In genomic region chr7:128347573-128348147, GRCh38 we compare ENCODE assay signal across 2 cellular contexts.
TF ChIP-seq lines count a peak whose summit lies in the region.

No MANE protein-coding gene starts in this region.

TF ChIP-seq in SK-N-SH, 30 proteins besides CTCF, POLR2A, EP300 and RAD21:
- TF ChIP-seq EZH2phosphoT487 (IDR thresholded peaks at IDR 0.05; ENCODE audit: borderline replicate concordance, low read depth) (no peak), RXRA (IDR thresholded peaks at IDR 0.05; ENCODE audit: borderline replicate concordance, low read depth) (no peak), CHD2 (IDR thresholded peaks at IDR 0.05; ENCODE audit: low read length, partially characterized antibody) (peak; percentile 74), IRF3 (IDR thresholded peaks at IDR 0.05; ENCODE audit: low read depth, low read length) (no peak), ELF1 (IDR thresholded peaks at IDR 0.05) (no peak), PBX3 (IDR thresholded peaks at IDR 0.05) (no peak), USF1 (IDR thresholded peaks at IDR 0.05; ENCODE audit: borderline replicate concordance, low read depth) (no peak), GABPA (IDR thresholded peaks at IDR 0.05; ENCODE audit: low read depth) (no peak), ZBTB33 (IDR thresholded peaks at IDR 0.05; ENCODE audit: borderline replicate concordance, low read depth) (no peak), USF2 (IDR thresholded peaks at IDR 0.05; ENCODE audit: borderline replicate concordance, low read depth, low read length) (no peak), GATA2 (CRISPR knock-in tag; IDR thresholded peaks at IDR 0.05) (0 out of 2 replicates have a peak, but pooled peaks have one; percentile 46), TCF12 (IDR thresholded peaks at IDR 0.05) (no peak), SMC3 (IDR thresholded peaks at IDR 0.05; ENCODE audit: low read depth, low read length) (peak; percentile 99), NRF1 (IDR thresholded peaks at IDR 0.05; ENCODE audit: low read depth, low read length) (0 out of 2 replicates have a peak, but pooled peaks have one; percentile 11), FOSL2 (IDR thresholded peaks at IDR 0.05; ENCODE audit: borderline replicate concordance, low read depth) (no peak), MAX (IDR thresholded peaks at IDR 0.05; ENCODE audit: low read depth) (no peak), MXI1 (IDR thresholded peaks at IDR 0.05; ENCODE audit: low read depth, low read length) (peak; percentile 41; the same call in 1 of the 2 replicates), YY1 (IDR thresholded peaks at IDR 0.05; ENCODE audit: low read depth) (no peak), RFX5 (IDR thresholded peaks at IDR 0.05; ENCODE audit: low read length) (peak; percentile 83; the same call in 1 of the 2 replicates), RCOR1 (IDR thresholded peaks at IDR 0.05; ENCODE audit: low read length) (0 out of 2 replicates have a peak, but pooled peaks have one; percentile 34), FOXJ3 (CRISPR knock-in tag; IDR thresholded peaks at IDR 0.05) (no peak)

TF ChIP-seq in K562, 482 proteins besides CTCF, POLR2A, EP300 and RAD21:
- TF ChIP-seq MAZ (CRISPR knock-in tag; conservative IDR thresholded peaks at IDR 0.05 in 1 of 2, IDR thresholded peaks at IDR 0.05 in 1 of 2): peak in 1 of 2 experiments; percentile 52; a peak in 1 of 4 replicates
- peak; percentile 80 for TF ChIP-seq CC2D1A (IDR thresholded peaks at IDR 0.05)
- TF ChIP-seq KLF16 (IDR thresholded peaks at IDR 0.05): 0 out of 2 replicates have a peak, but pooled peaks have one; percentile 39
- 0 out of 2 replicates have a peak, but pooled peaks have one; percentile 43 for TF ChIP-seq ZNF740 (CRISPR knock-in tag; IDR thresholded peaks at IDR 0.05)
- no peak for TF ChIP-seq ZNF740 (tag; IDR thresholded peaks at IDR 0.05)
- no peak for TF ChIP-seq STAT5B (CRISPR knock-in tag; IDR thresholded peaks at IDR 0.05)
- TF ChIP-seq SIN3A (IDR thresholded peaks at IDR 0.05; ENCODE audit: borderline replicate concordance in 2 of 2, control insufficient read depth in 1 of 2, low read depth in 2 of 2, low read length in 2 of 2): no peak
- TF ChIP-seq SMC3 (conservative IDR thresholded peaks at IDR 0.05; ENCODE audit: insufficient read depth, low read depth, low read length): peak; percentile 88
- TF ChIP-seq TEAD1 (CRISPR knock-in tag; IDR thresholded peaks at IDR 0.05): no peak
- TF ChIP-seq DEAF1 (CRISPR knock-in tag; IDR thresholded peaks at IDR 0.05): peak; percentile 88
- TF ChIP-seq STAG1 (CRISPR knock-in tag; IDR thresholded peaks at IDR 0.05; ENCODE audit: borderline replicate concordance): peak; percentile 78
- TF ChIP-seq ARID2 (IDR thresholded peaks at IDR 0.05): peak; percentile 66
- peak; percentile 8; the same call in 1 of the 2 replicates for TF ChIP-seq GATA2 (CRISPR knock-in tag; IDR thresholded peaks at IDR 0.05)
